Comparison of ENCODE assay signal across 1 cellular context in the genomic region with DNA sequence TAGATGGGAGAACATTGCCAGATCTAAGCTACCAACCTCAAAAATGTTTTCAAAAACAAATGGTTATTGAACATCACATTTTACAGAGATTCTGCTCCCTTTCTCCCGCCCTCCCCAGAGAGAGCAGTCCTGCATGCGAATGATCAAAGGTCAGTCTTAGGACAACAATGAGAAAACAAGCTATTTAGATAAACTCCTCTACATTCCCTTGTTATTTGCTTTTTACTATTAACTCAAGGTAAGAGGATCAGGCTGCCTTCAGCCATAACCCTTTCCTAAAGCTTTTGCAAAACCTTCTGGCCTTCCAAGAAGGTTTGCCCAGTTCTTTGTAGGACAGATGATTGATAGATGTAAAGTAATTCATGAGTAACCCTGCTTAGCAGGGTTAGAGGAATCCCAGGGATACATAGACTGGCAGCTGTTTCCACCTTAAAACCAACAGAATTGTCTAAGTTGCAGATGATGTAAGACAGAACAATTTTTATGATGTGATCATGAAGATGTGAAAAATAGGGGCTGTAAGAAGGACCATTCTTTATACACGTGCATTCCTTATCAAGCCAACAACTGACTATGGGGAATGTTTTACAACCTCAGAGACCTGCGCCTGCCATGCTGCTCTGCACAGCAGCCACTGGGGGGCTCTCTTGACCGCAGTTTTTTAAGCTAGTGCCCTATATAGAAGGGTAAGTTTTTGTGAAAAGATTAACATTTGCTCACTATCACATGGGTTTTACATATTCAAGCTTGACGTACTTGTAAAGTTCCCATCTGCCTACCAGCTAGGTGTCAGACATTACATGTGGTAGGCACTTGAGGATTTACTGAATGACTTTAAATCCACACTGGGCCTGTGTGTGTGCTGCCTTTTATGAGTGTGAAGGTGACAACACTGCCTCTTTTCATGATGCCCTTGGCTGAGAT.
TF ChIP-seq lines count a peak whose summit lies in the region.

No MANE protein-coding gene starts in this region.

TF ChIP-seq in HepG2, 621 proteins besides CTCF, POLR2A, EP300 and RAD21 (continued from another document and continues in another):
- no peak for TF ChIP-seq SRSF4 (IDR thresholded peaks at IDR 0.05; ENCODE audit: low read depth, low read length, poor library complexity, severe bottlenecking)
- no peak for TF ChIP-seq ZNF333 (CRISPR knock-in tag; IDR thresholded peaks at IDR 0.05; ENCODE audit: borderline replicate concordance)
- no peak; the same call in 1 of the 2 replicates for TF ChIP-seq RORA (CRISPR knock-in tag; IDR thresholded peaks at IDR 0.05)
- TF ChIP-seq, protein P1, sequence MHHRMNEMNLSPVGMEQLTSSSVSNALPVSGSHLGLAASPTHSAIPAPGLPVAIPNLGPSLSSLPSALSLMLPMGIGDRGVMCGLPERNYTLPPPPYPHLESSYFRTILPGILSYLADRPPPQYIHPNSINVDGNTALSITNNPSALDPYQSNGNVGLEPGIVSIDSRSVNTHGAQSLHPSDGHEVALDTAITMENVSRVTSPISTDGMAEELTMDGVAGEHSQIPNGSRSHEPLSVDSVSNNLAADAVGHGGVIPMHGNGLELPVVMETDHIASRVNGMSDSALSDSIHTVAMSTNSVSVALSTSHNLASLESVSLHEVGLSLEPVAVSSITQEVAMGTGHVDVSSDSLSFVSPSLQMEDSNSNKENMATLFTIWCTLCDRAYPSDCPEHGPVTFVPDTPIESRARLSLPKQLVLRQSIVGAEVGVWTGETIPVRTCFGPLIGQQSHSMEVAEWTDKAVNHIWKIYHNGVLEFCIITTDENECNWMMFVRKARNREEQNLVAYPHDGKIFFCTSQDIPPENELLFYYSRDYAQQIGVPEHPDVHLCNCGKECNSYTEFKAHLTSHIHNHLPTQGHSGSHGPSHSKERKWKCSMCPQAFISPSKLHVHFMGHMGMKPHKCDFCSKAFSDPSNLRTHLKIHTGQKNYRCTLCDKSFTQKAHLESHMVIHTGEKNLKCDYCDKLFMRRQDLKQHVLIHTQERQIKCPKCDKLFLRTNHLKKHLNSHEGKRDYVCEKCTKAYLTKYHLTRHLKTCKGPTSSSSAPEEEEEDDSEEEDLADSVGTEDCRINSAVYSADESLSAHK (CRISPR knock-in tag; IDR thresholded peaks at IDR 0.05; ENCODE audit: borderline replicate concordance) = no peak
- TF ChIP-seq HOXA5 (CRISPR knock-in tag; IDR thresholded peaks at IDR 0.05) = no peak
- peak; percentile 32; the same call in 1 of the 2 replicates for TF ChIP-seq HOXA3 (CRISPR knock-in tag; IDR thresholded peaks at IDR 0.05)
- TF ChIP-seq, protein P2, sequence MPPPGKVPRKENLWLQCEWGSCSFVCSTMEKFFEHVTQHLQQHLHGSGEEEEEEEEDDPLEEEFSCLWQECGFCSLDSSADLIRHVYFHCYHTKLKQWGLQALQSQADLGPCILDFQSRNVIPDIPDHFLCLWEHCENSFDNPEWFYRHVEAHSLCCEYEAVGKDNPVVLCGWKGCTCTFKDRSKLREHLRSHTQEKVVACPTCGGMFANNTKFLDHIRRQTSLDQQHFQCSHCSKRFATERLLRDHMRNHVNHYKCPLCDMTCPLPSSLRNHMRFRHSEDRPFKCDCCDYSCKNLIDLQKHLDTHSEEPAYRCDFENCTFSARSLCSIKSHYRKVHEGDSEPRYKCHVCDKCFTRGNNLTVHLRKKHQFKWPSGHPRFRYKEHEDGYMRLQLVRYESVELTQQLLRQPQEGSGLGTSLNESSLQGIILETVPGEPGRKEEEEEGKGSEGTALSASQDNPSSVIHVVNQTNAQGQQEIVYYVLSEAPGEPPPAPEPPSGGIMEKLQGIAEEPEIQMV (CRISPR knock-in tag; IDR thresholded peaks at IDR 0.05; ENCODE audit: low read depth) = 0 out of 2 replicates have a peak, but pooled peaks have one; percentile 47
- no peak for TF ChIP-seq ZNF383 (CRISPR knock-in tag; IDR thresholded peaks at IDR 0.05; ENCODE audit: borderline replicate concordance)
- 0 out of 2 replicates have a peak, but pooled peaks have one; percentile 12 for TF ChIP-seq GATAD1 (CRISPR knock-in tag; IDR thresholded peaks at IDR 0.05)
- TF ChIP-seq, protein P3, sequence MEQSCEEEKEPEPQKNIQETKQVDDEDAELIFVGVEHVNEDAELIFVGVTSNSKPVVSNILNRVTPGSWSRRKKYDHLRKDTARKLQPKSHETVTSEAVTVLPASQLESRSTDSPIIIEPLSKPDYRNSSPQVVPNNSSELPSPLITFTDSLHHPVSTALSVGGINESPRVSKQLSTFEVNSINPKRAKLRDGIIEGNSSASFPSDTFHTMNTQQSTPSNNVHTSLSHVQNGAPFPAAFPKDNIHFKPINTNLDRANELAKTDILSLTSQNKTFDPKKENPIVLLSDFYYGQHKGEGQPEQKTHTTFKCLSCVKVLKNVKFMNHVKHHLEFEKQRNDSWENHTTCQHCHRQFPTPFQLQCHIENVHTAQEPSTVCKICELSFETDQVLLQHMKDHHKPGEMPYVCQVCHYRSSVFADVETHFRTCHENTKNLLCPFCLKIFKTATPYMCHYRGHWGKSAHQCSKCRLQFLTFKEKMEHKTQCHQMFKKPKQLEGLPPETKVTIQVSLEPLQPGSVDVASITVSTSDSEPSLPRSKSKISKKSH (CRISPR knock-in tag; IDR thresholded peaks at IDR 0.05; ENCODE audit: borderline replicate concordance) = no peak
- TF ChIP-seq CENPBD1 (CRISPR knock-in tag; IDR thresholded peaks at IDR 0.05; ENCODE audit: borderline replicate concordance, low read depth) = no peak
- TF ChIP-seq NR2F6 (IDR thresholded peaks at IDR 0.05) = peak; percentile 43; the same call in 1 of the 2 replicates
- no peak for TF ChIP-seq NR2F6 (CRISPR knock-in tag; IDR thresholded peaks at IDR 0.05)
- TF ChIP-seq MED13 (CRISPR knock-in tag; IDR thresholded peaks at IDR 0.05) = no peak
- peak; percentile 63; the same call in 1 of the 2 replicates for TF ChIP-seq DNMT3B (CRISPR knock-in tag; conservative IDR thresholded peaks at IDR 0.05)
- TF ChIP-seq NRL (CRISPR knock-in tag; IDR thresholded peaks at IDR 0.05; ENCODE audit: borderline replicate concordance) = no peak
- TF ChIP-seq SOX5 (CRISPR knock-in tag; IDR thresholded peaks at IDR 0.05; ENCODE audit: borderline replicate concordance) = peak; percentile 82
- no peak for TF ChIP-seq ZNF558 (CRISPR knock-in tag; IDR thresholded peaks at IDR 0.05; ENCODE audit: borderline replicate concordance)
- TF ChIP-seq RFX1 (IDR thresholded peaks at IDR 0.05) = no peak
- no peak for TF ChIP-seq ZNF101 (CRISPR knock-in tag; IDR thresholded peaks at IDR 0.05; ENCODE audit: borderline replicate concordance, low read depth)
- TF ChIP-seq ZNF790 (CRISPR knock-in tag; IDR thresholded peaks at IDR 0.05; ENCODE audit: borderline replicate concordance) = no peak
- no peak for TF ChIP-seq PLSCR1 (CRISPR knock-in tag; IDR thresholded peaks at IDR 0.05; ENCODE audit: borderline replicate concordance)
- no peak for TF ChIP-seq ZNF546 (CRISPR knock-in tag; conservative IDR thresholded peaks at IDR 0.05)
- no peak for TF ChIP-seq ZNF75D (CRISPR knock-in tag; IDR thresholded peaks at IDR 0.05; ENCODE audit: borderline replicate concordance)
- peak; percentile 25; the same call in 1 of the 2 replicates for TF ChIP-seq FOXA1 (IDR thresholded peaks at IDR 0.05)
- peak; percentile 66 for TF ChIP-seq FOXA1 (CRISPR knock-in tag; IDR thresholded peaks at IDR 0.05)
- no peak for TF ChIP-seq ZNF251 (CRISPR knock-in tag; IDR thresholded peaks at IDR 0.05)
- TF ChIP-seq PHF5A (CRISPR knock-in tag; IDR thresholded peaks at IDR 0.05; ENCODE audit: low read depth, unreplicated experiment) = no peak
- TF ChIP-seq PTBP1 (IDR thresholded peaks at IDR 0.05; ENCODE audit: low read depth, low read length, poor library complexity, severe bottlenecking) = no peak
- TF ChIP-seq, protein P4, sequence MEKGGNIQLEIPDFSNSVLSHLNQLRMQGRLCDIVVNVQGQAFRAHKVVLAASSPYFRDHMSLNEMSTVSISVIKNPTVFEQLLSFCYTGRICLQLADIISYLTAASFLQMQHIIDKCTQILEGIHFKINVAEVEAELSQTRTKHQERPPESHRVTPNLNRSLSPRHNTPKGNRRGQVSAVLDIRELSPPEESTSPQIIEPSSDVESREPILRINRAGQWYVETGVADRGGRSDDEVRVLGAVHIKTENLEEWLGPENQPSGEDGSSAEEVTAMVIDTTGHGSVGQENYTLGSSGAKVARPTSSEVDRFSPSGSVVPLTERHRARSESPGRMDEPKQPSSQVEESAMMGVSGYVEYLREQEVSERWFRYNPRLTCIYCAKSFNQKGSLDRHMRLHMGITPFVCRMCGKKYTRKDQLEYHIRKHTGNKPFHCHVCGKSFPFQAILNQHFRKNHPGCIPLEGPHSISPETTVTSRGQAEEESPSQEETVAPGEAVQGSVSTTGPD (CRISPR knock-in tag; IDR thresholded peaks at IDR 0.05) = no peak
- no peak for TF ChIP-seq ZBTB7B (CRISPR knock-in tag; IDR thresholded peaks at IDR 0.05)
- TF ChIP-seq ZNF468 (CRISPR knock-in tag; IDR thresholded peaks at IDR 0.05) = no peak
- no peak for TF ChIP-seq ZNF335 (CRISPR knock-in tag; IDR thresholded peaks at IDR 0.05)
- no peak for TF ChIP-seq SCMH1 (CRISPR knock-in tag; IDR thresholded peaks at IDR 0.05; ENCODE audit: borderline replicate concordance)
- TF ChIP-seq, protein P5, sequence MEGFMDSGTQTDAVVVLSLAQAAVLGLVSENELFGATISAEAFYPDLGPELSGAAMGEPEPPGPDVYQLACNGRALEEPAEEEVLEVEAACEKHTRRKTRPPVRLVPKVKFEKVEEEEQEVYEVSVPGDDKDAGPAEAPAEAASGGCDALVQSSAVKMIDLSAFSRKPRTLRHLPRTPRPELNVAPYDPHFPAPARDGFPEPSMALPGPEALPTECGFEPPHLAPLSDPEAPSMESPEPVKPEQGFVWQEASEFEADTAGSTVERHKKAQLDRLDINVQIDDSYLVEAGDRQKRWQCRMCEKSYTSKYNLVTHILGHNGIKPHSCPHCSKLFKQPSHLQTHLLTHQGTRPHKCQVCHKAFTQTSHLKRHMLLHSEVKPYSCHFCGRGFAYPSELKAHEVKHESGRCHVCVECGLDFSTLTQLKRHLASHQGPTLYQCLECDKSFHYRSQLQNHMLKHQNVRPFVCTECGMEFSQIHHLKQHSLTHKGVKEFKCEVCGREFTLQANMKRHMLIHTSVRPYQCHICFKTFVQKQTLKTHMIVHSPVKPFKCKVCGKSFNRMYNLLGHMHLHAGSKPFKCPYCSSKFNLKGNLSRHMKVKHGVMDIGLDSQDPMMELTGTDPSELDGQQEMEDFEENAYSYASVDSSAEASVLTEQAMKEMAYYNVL (CRISPR knock-in tag; IDR thresholded peaks at IDR 0.05; ENCODE audit: borderline replicate concordance) = no peak
- no peak for TF ChIP-seq ZNF629 (CRISPR knock-in tag; conservative IDR thresholded peaks at IDR 0.05)
- no peak for TF ChIP-seq DZIP1 (CRISPR knock-in tag; IDR thresholded peaks at IDR 0.05)
- TF ChIP-seq ZNF367 (CRISPR knock-in tag; IDR thresholded peaks at IDR 0.05; ENCODE audit: borderline replicate concordance) = no peak
- TF ChIP-seq, protein P6, sequence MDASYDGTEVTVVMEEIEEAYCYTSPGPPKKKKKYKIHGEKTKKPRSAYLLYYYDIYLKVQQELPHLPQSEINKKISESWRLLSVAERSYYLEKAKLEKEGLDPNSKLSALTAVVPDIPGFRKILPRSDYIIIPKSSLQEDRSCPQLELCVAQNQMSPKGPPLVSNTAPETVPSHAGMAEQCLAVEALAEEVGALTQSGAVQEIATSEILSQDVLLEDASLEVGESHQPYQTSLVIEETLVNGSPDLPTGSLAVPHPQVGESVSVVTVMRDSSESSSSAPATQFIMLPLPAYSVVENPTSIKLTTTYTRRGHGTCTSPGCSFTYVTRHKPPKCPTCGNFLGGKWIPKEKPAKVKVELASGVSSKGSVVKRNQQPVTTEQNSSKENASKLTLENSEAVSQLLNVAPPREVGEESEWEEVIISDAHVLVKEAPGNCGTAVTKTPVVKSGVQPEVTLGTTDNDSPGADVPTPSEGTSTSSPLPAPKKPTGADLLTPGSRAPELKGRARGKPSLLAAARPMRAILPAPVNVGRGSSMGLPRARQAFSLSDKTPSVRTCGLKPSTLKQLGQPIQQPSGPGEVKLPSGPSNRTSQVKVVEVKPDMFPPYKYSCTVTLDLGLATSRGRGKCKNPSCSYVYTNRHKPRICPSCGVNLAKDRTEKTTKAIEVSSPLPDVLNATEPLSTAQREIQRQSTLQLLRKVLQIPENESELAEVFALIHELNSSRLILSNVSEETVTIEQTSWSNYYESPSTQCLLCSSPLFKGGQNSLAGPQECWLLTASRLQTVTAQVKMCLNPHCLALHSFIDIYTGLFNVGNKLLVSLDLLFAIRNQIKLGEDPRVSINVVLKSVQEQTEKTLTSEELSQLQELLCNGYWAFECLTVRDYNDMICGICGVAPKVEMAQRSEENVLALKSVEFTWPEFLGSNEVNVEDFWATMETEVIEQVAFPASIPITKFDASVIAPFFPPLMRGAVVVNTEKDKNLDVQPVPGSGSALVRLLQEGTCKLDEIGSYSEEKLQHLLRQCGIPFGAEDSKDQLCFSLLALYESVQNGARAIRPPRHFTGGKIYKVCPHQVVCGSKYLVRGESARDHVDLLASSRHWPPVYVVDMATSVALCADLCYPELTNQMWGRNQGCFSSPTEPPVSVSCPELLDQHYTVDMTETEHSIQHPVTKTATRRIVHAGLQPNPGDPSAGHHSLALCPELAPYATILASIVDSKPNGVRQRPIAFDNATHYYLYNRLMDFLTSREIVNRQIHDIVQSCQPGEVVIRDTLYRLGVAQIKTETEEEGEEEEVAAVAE (CRISPR knock-in tag; IDR thresholded peaks at IDR 0.05; ENCODE audit: borderline replicate concordance) = no peak
